Comparison of ENCODE assay signal across 19 cellular contexts in the genomic region with DNA sequence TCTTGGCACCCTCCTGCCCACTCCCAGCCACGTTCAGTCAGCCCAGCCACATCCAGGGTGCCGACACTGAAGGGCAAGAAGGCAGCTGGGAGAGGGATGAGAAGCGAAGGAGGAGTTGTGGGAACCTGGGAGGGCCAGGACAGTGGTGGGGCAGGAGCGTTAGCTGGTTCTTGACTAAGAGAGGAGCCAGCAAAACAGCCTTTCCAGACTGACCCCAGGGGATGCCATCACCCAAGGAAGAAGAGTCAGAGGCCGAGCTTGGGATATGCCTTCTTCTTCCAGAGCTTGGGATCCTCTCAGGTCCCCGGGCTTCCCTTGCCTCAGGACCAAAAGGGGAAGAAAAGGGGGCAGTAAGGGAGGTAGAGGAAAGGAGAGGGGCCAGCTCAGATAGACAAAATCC. TPM values are rescaled to one million over a fixed set of nuclear protein-coding genes. Genes with fewer than 3 reads are reported as not detected.
DNase-seq lines count a peak whose midpoint lies in the region; ATAC-seq, FAIRE-seq and TF ChIP-seq lines count a peak whose summit lies in the region.
"Had no signal": no experiment of that assay in that cellular context is flagged by ENCODE, and none has a peak within 500 bp of the region (broad histone marks: within the 10 kb centered on the region; RNA-seq: fewer than 3 reads in every experiment).

No MANE protein-coding gene starts in this region.

- no peak for TF ChIP-seq POLR2A in HepG2 (IDR thresholded peaks at IDR 0.05; ENCODE audit: insufficient read depth in 1 of 2, low read depth in 2 of 2, low read length in 2 of 2)

- DNase-seq in activated effector memory CD4-positive, alpha-beta T cell treated with anti-CD3 and anti-CD28 coated beads, Interleukin-2, amount 50 U/mL, for 16 hours: peak; percentile 39
- no peak for DNase-seq in activated effector memory CD4-positive, alpha-beta T cell treated with Interleukin-2 at 50 U/mL for 16 hours
- DNase-seq in astrocyte (ENCODE audit: low read depth) (no peak), HepG2 (ENCODE audit: low spot score) (no peak), amniotic stem cell (lab: John Stamatoyannopoulos, UW) (no peak)
- DNase-seq in stimulated activated CD4-positive, alpha-beta T cell treated with anti-CD3 and anti-CD28 coated beads, Interleukin-4, amount 100 ng/mL, for 4 hours: no peak
- DNase-seq: COR-L47, DMS153, Kasumi-1, NCI-H1105 treated with DMSO at 0.1 percent for 48 hours, NCI-H187, NCI-H446 treated with DMSO at 0.1 percent for 48 hours, NCI-H748 treated with DMSO at 0.1 percent for 48 hours had no signal

- H3K36me3 ChIP-seq in astrocyte (ENCODE audit: insufficient read depth, low read length) (no peaks in the 10 kb centered on the region), HepG2 (replicated peaks in 1 of 2; ENCODE audit: control insufficient read depth in 1 of 2, insufficient read depth in 2 of 2, low read length in 2 of 2) (0 out of 5 replicates have a peak, but pooled peaks cover 0 to 2% of the 10 kb centered on the region in 2 experiments), stomach smooth muscle (ENCODE audit: control insufficient read depth in 2 of 2, insufficient read depth in 2 of 2, low read length in 2 of 2) (peaks cover 4 to 5% of the 10 kb centered on the region in 2 donors)

- H3K27me3 ChIP-seq in astrocyte (ENCODE audit: insufficient read depth, low read length) (no peaks in the 10 kb centered on the region), HepG2 (ENCODE audit: control insufficient read depth in 1 of 2, insufficient read depth in 2 of 2, low read length in 2 of 2) (no peaks in the 10 kb centered on the region), stomach smooth muscle (ENCODE audit: control insufficient read depth in 1 of 2, insufficient read depth in 2 of 2, low read length in 2 of 2) (no peaks in the 10 kb centered on the region)

- BruUV-seq in HepG2 (replicated peaks; lab: Mats Ljungman, UMichigan): no TSS peak

- H3K4me2 ChIP-seq in astrocyte (ENCODE audit: low read length) (no peak overlapping the region), HepG2 (ENCODE audit: low read depth, low read length) (no peak overlapping the region)

- H3K9me3 Mint-ChIP-seq in astrocyte (ENCODE audit: unreplicated experiment): no peaks in the 10 kb centered on the region

- peaks cover 8% of the 10 kb centered on the region for H3K4me1 Mint-ChIP-seq in astrocyte (ENCODE audit: low read depth, unreplicated experiment)

- H3K4me1 ChIP-seq in astrocyte (ENCODE audit: insufficient read depth, low read length) (peaks cover 19% of the 10 kb centered on the region), HepG2 (ENCODE audit: insufficient read depth, low read length) (peaks cover 70% of the 10 kb centered on the region), stomach smooth muscle (ENCODE audit: control insufficient read depth, insufficient read depth, low read length) (peaks cover 68% of the 10 kb centered on the region)

- POLR2A ChIA-PET in HepG2 (lab: Yijun Ruan, JAX): no interaction called here

- no peak overlapping the region for H3K27ac ChIP-seq in astrocyte (ENCODE audit: low read depth, low read length)
- peak overlapping the region; percentile 82 for H3K27ac ChIP-seq in HepG2 (ENCODE audit: extremely low read length, insufficient read depth, low read length)
- peak overlapping the region; percentile 70 for H3K27ac ChIP-seq in stomach smooth muscle (ENCODE audit: low read length)
- H3K27ac ChIP-seq: C4-2B had no signal

- CTCF ChIA-PET in HepG2 (lab: Yijun Ruan, JAX; ENCODE audit: low intra/inter-chr PET ratio, low total read pairs): no interaction called here

- no peak overlapping the region for H3K9ac ChIP-seq in astrocyte (ENCODE audit: low read length)
- no peak overlapping the region; the same call in 1 of the 2 replicates for H3K9ac ChIP-seq in HepG2 (ENCODE audit: insufficient read depth, low read depth, low read length)
- H3K9ac ChIP-seq in stomach smooth muscle (ENCODE audit: low read length in 2 of 2): no peak overlapping the region

- H3K27me3 Mint-ChIP-seq in astrocyte (ENCODE audit: low read depth, unreplicated experiment): no peaks in the 10 kb centered on the region

- intact Hi-C loops in HepG2 (cut with micrococcal nuclease; ENCODE audit: unreplicated experiment): no loop called here

- no peak for TF ChIP-seq EP300 in HepG2 (IDR thresholded peaks at IDR 0.05; ENCODE audit: low read depth in 2 of 2, low read length in 2 of 2)
- no peak for TF ChIP-seq EP300 in HepG2 (CRISPR knock-in tag; IDR thresholded peaks at IDR 0.05; ENCODE audit: borderline replicate concordance)

- peaks cover 22% of the 10 kb centered on the region for H4K20me1 ChIP-seq in astrocyte (ENCODE audit: insufficient read depth, low read length)
- H4K20me1 ChIP-seq in HepG2 (ENCODE audit: insufficient read depth, low read length): no peaks in the 10 kb centered on the region

- TF ChIP-seq CTCF in astrocyte (IDR thresholded peaks at IDR 0.05; ENCODE audit: insufficient read depth, low read depth, low read length) (no peak), HepG2 (CRISPR knock-in tag; IDR thresholded peaks at IDR 0.05) (no peak)

- TF ChIP-seq RAD21 in HepG2 (CRISPR knock-in tag; IDR thresholded peaks at IDR 0.05): no peak

- WGBS in HepG2 (ENCODE audit: low lambda C conversion rate): 78% methylated on average over 6 of the region's 6 CpGs

- no peak overlapping the region for H3K4me3 ChIP-seq in astrocyte (ENCODE audit: insufficient read depth, low read depth, low read length)
- no peak overlapping the region for H3K4me3 ChIP-seq in HepG2 (replicated peaks in 1 of 3; ENCODE audit: insufficient read depth in 1 of 3, low read depth in 2 of 3, low read length in 3 of 3)
- no peak overlapping the region for H3K4me3 ChIP-seq in stomach smooth muscle (ENCODE audit: low read length in 2 of 2)
- H3K4me3 ChIP-seq: GM12878 had no signal

- no peak overlapping the region for H3K27ac Mint-ChIP-seq in astrocyte (ENCODE audit: unreplicated experiment)

- FAIRE-seq in astrocyte (lab: Jason Lieb, UNC): no peak
- no peak for FAIRE-seq in HepG2 (lab: Jason Lieb, UNC)
- FAIRE-seq: GM12878, GM18507 had no signal

- H3K36me3 Mint-ChIP-seq in astrocyte (ENCODE audit: low read depth, unreplicated experiment): peaks cover 11% of the 10 kb centered on the region

- peak overlapping the region; percentile 18 for H3K4me3 Mint-ChIP-seq in astrocyte (ENCODE audit: unreplicated experiment)

- in situ Hi-C loops in HepG2 (cut with HindIII; ENCODE audit: extremely low pct_ligation_motif_present, low pct_unique_long_range_greater_than_20kb): no loop called here

- H3K9me3 ChIP-seq in astrocyte (ENCODE audit: insufficient read depth, low read depth, low read length) (no peaks in the 10 kb centered on the region), HepG2 (ENCODE audit: low read length) (no peaks in the 10 kb centered on the region), stomach smooth muscle (ENCODE audit: control insufficient read depth in 2 of 2, low read length in 2 of 2) (no peaks in the 10 kb centered on the region)

- ATAC-seq in HepG2 (no peak), HG02870 (IDR thresholded peaks at IDR 0.05; ENCODE audit: unreplicated experiment) (no peak)
- ATAC-seq: GM12878 had no signal

- H2AFZ ChIP-seq in astrocyte (ENCODE audit: low read depth, low read length): no peak overlapping the region
- H2AFZ ChIP-seq in HepG2 (ENCODE audit: low read length): no peak overlapping the region

- H3K79me2 ChIP-seq in astrocyte (ENCODE audit: insufficient read depth, low read length): no peaks in the 10 kb centered on the region
- peaks cover 7% of the 10 kb centered on the region for H3K79me2 ChIP-seq in HepG2 (ENCODE audit: insufficient read depth, low read length)

RNA-seq across cellular contexts. Expression of a gene that starts 7.2 kb away (rescaled TPM):
- 7.3 and 12.6 TPM in 2 replicates for total RNA-seq in astrocyte
- 4.6 and 6.1 TPM in 2 replicates for total RNA-seq in HepG2 (2016; rRNA removed; fragmentation: Illumina TruSeq; extraction: Trizol)
- 0.61 and 1.2 TPM in 2 replicates for total RNA-seq in HepG2 (2016; cell fraction: cytosol; rRNA removed; fragmentation: Illumina TruSeq; extraction: Trizol; ENCODE audit: low read depth)
- total RNA-seq in HepG2 (2016; cell fraction: insoluble cytoplasmic fraction; rRNA removed; fragmentation: Illumina TruSeq; extraction: Trizol): 4.0 and 4.3 TPM in 2 replicates
- total RNA-seq in HepG2 (2016; cell fraction: membrane; rRNA removed; fragmentation: Illumina TruSeq; extraction: Trizol): 2.5 and 2.9 TPM in 2 replicates
- 4.0 and 4.7 TPM in 2 replicates for total RNA-seq in HepG2 (2016; cell fraction: nucleus; rRNA removed; fragmentation: Illumina TruSeq; extraction: Trizol)
- polyA plus RNA-seq in HepG2 (2011; rRNA removed): 2.6 TPM in 2 replicates
- polyA plus RNA-seq in HepG2 (2011; cell fraction: cytosol; rRNA removed): 1.3 TPM in 2 replicates
- 2.5 and 3.6 TPM in 2 replicates for polyA plus RNA-seq in HepG2 (2011; cell fraction: nucleus; rRNA removed)
- 1.7 and 2.4 TPM in 2 replicates for polyA plus RNA-seq in HepG2 (2012)
- polyA plus RNA-seq in HepG2 (2016; cell fraction: cytosol; fragmentation: Illumina TruSeq; extraction: Trizol; ENCODE audit: low read depth): 0.77 and 1.1 TPM in 2 replicates
- 2.2 and 3.8 TPM in 2 replicates for polyA plus RNA-seq in HepG2 (2016; cell fraction: insoluble cytoplasmic fraction; fragmentation: Illumina TruSeq; extraction: Trizol; ENCODE audit: low read depth)
- polyA plus RNA-seq in HepG2 (2016; cell fraction: membrane; fragmentation: Illumina TruSeq; extraction: Trizol; ENCODE audit: low read depth): 1.9 and 2.0 TPM in 2 replicates
- polyA plus RNA-seq in HepG2 (2016; cell fraction: nucleus; fragmentation: Illumina TruSeq; extraction: Trizol; ENCODE audit: insufficient read depth, low read depth): 6.2 and 10.3 TPM in 2 replicates
- 4.9 and 8.9 TPM in 2 replicates for polyA minus RNA-seq in HepG2 (2011; rRNA and poly(A)+ RNA removed; ENCODE audit: low replicate concordance)
- polyA minus RNA-seq in HepG2 (2011; cell fraction: cytosol; rRNA and poly(A)+ RNA removed): 1.6 TPM in 1 of 2 replicates, not detected in the other
- polyA minus RNA-seq in HepG2 (2011; cell fraction: nucleus; rRNA and poly(A)+ RNA removed): 6.2 and 9.3 TPM in 2 replicates
- total RNA-seq: A172 had no signal

RNA-seq across cellular contexts. Expression of a gene that starts 23.7 kb away (rescaled TPM):
- total RNA-seq in astrocyte: 13.1 and 15.4 TPM in 2 replicates
- total RNA-seq in HepG2 (2016; rRNA removed; fragmentation: Illumina TruSeq; extraction: Trizol): 14.3 and 20.0 TPM in 2 replicates
- 1.8 and 2.2 TPM in 2 replicates for total RNA-seq in HepG2 (2016; cell fraction: cytosol; rRNA removed; fragmentation: Illumina TruSeq; extraction: Trizol; ENCODE audit: low read depth)
- 13.8 and 19.4 TPM in 2 replicates for total RNA-seq in HepG2 (2016; cell fraction: insoluble cytoplasmic fraction; rRNA removed; fragmentation: Illumina TruSeq; extraction: Trizol)
- 5.0 and 6.5 TPM in 2 replicates for total RNA-seq in HepG2 (2016; cell fraction: membrane; rRNA removed; fragmentation: Illumina TruSeq; extraction: Trizol)
- 13.8 TPM in 2 replicates for total RNA-seq in HepG2 (2016; cell fraction: nucleus; rRNA removed; fragmentation: Illumina TruSeq; extraction: Trizol)
- polyA plus RNA-seq in HepG2 (2011; rRNA removed): 3.2 and 4.0 TPM in 2 replicates
- polyA plus RNA-seq in HepG2 (2011; cell fraction: cytosol; rRNA removed): 1.7 and 2.4 TPM in 2 replicates
- 4.0 and 5.2 TPM in 2 replicates for polyA plus RNA-seq in HepG2 (2011; cell fraction: nucleus; rRNA removed)
- 4.6 and 6.6 TPM in 2 replicates for polyA plus RNA-seq in HepG2 (2012)
- polyA plus RNA-seq in HepG2 (2016; cell fraction: cytosol; fragmentation: Illumina TruSeq; extraction: Trizol; ENCODE audit: low read depth): 0.71 and 0.80 TPM in 2 replicates
- polyA plus RNA-seq in HepG2 (2016; cell fraction: insoluble cytoplasmic fraction; fragmentation: Illumina TruSeq; extraction: Trizol; ENCODE audit: low read depth): 13.4 and 14.2 TPM in 2 replicates
- polyA plus RNA-seq in HepG2 (2016; cell fraction: membrane; fragmentation: Illumina TruSeq; extraction: Trizol; ENCODE audit: low read depth): 1.7 and 2.0 TPM in 2 replicates
- 14.9 and 15.2 TPM in 2 replicates for polyA plus RNA-seq in HepG2 (2016; cell fraction: nucleus; fragmentation: Illumina TruSeq; extraction: Trizol; ENCODE audit: insufficient read depth, low read depth)
- polyA minus RNA-seq in HepG2 (2011; rRNA and poly(A)+ RNA removed; ENCODE audit: low replicate concordance): 5.0 and 17.2 TPM in 2 replicates
- polyA minus RNA-seq in HepG2 (2011; cell fraction: cytosol; rRNA and poly(A)+ RNA removed): 4.1 and 4.2 TPM in 2 replicates
- polyA minus RNA-seq in HepG2 (2011; cell fraction: nucleus; rRNA and poly(A)+ RNA removed): 15.5 and 16.4 TPM in 2 replicates
